8 cellular contexts compared by ENCODE assay signal in the genomic region with DNA sequence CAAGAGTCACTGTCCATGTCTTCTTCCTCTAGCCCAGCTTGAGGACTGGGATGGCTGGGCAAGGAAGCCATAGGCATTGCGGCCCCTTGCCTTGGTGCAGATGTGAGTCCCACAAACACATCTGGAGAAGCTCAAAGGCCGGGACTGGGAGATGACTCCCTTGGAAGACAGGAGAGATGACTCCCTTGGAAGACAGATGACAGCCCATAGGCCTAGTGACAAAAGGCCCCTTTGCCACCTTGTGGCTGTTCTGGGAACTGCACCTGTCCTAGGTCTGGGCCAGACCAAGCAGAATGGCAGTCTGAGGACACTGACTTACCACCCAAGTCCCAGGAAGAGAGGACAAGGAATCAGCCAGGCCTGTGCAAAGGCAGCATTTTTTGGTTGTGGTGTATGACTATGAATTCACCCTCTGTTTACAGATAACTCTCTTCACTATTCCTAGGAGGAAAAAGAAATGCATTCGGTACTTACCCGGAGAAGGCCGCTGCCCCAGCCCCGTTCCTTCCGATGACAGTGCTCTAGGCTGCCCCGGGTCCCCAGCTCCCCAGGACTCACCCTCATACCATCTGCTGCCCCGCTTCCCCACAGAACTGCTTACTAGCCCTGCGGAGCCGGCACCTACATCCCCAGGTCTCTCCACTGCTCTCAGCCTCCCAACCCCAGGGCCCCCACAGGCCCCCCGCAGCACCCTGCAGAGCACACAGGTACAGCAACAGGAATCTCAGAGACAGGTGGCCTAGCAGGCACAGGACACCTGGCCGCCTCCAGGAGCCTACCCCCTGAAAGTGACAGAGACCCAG. TPM values are rescaled to one million over a fixed set of nuclear protein-coding genes. Genes with fewer than 3 reads are reported as not detected.
A peak's percentile ranks its signal among the peaks of the same experiment; 100 is the strongest.
DNase-seq lines count a peak whose midpoint lies in the region; TF ChIP-seq lines count a peak whose summit lies in the region.

No MANE protein-coding gene starts in this region.

- no peaks in the 10 kb centered on the region for H3K9me3 ChIP-seq in GM23248 (ENCODE audit: low read depth)

- peaks cover 6% of the 10 kb centered on the region; the same call in 1 of the 2 replicates for H3K4me1 ChIP-seq in GM23248 (ENCODE audit: insufficient read depth)

- no peak overlapping the region for H2AFZ ChIP-seq in GM23248

- peaks cover 68% of the 10 kb centered on the region for H3K79me2 ChIP-seq in GM23248 (ENCODE audit: insufficient read depth)

- peak overlapping the region; percentile 61 to 89 (median 76) for H3K27ac Mint-ChIP-seq in immature natural killer cell

- peak; percentile 88 for TF ChIP-seq CTCF in VCaP (conservative IDR thresholded peaks at IDR 0.05)
- TF ChIP-seq CTCF in brain microvascular endothelial cell (IDR thresholded peaks at IDR 0.05; ENCODE audit: low read depth, low read length, missing control alignments), result peak; percentile 98

- H3K4me3 Mint-ChIP-seq in immature natural killer cell, result no peak overlapping the region

- no peak overlapping the region for H3K4me2 ChIP-seq in GM23248 (ENCODE audit: unreplicated experiment)

- H3K36me3 ChIP-seq in GM23248 (ENCODE audit: low read depth) (peaks cover 19% of the 10 kb centered on the region), brain microvascular endothelial cell (replicated peaks) (peaks cover 60% of the 10 kb centered on the region)

- peaks cover 26% of the 10 kb centered on the region for H3F3A ChIP-seq in GM23248 (ENCODE audit: insufficient read depth)

- H3K27me3 ChIP-seq in GM23248 (replicated peaks; ENCODE audit: insufficient read depth) (no peaks in the 10 kb centered on the region), brain microvascular endothelial cell (replicated peaks) (no peaks in the 10 kb centered on the region)

- peaks cover 21 to 29% (median 22%) of the 10 kb centered on the region in 3 donors for H3K27me3 Mint-ChIP-seq in immature natural killer cell (ENCODE audit: low read depth in 3 of 3)

- no peaks in the 10 kb centered on the region for H3K9me2 ChIP-seq in GM23248 (ENCODE audit: insufficient read depth)

- in situ Hi-C loops in GM23248 (cut with MboI) (no loop called here), brain microvascular endothelial cell (cut with HindIII; ENCODE audit: low pct_ligation_motif_present, low sequenced_read_pairs) (loop anchor here (25.0 kb wide), 1 partner anchor 109 kb away; no protein-coding TSS in a partner anchor)

- DNase-seq in DMS153 treated with DMSO at 0.1 percent for 48 hours (lab: John Stamatoyannopoulos, UW; ENCODE audit: unreplicated experiment), result peak; percentile 5
- DNase-seq in GM23248, result peak; percentile 75
- peak; percentile 30 for DNase-seq in NCI-H1092 treated with DMSO at 0.1 percent for 48 hours (lab: John Stamatoyannopoulos, UW)
- DNase-seq in brain microvascular endothelial cell, result peak; percentile 54
- DNase-seq in immature natural killer cell, result peak; percentile 74 to 76 (median 74)
- DNase-seq in stimulated activated CD4-positive, alpha-beta T cell treated with anti-CD3 and anti-CD28 coated beads, Interleukin-15, amount 100 ng/mL, for 24 hours, result peak; percentile 88
- no peak for DNase-seq in cortex of kidney (lab: John Stamatoyannopoulos, UW)

- 84 to 90% methylated on average over 11 to 13 of the region's 13 CpGs for WGBS in GM23248 (ENCODE audit: low coverage in 1 of 2, low lambda C conversion rate in 2 of 2, missing lambda C conversion rate in 2 of 2), 2 experiments

- H3K4me3 ChIP-seq in GM23248 (no peak overlapping the region), brain microvascular endothelial cell (ENCODE audit: low read depth, low read length) (no peak overlapping the region)

- H3K4me1 Mint-ChIP-seq in immature natural killer cell, result peaks cover 23 to 52% of the 10 kb centered on the region in 2 donors

- no peaks in the 10 kb centered on the region for H3K9me3 Mint-ChIP-seq in immature natural killer cell

- no peak overlapping the region; the same call in 1 of the 2 replicates for H3K9ac ChIP-seq in GM23248

- peak overlapping the region; percentile 17; the same call in 1 of the 2 replicates for H3K27ac ChIP-seq in GM23248
- no peak overlapping the region for H3K27ac ChIP-seq in VCaP
- H3K27ac ChIP-seq in brain microvascular endothelial cell, result no peak overlapping the region

- H4K20me1 ChIP-seq in GM23248 (ENCODE audit: insufficient read depth), result peaks cover 8% of the 10 kb centered on the region; the same call in 1 of the 2 replicates

- peaks cover 0 to 19% (median 4%) of the 10 kb centered on the region in 3 donors for H3K36me3 Mint-ChIP-seq in immature natural killer cell

RNA-seq across cellular contexts. Expression of a gene that starts 30.8 kb away (rescaled TPM):
- 238 and 245 TPM in 2 replicates for total RNA-seq in GM23248 (2014; rRNA removed; shearing (Covaris generic))
- polyA plus RNA-seq in GM23248 (2016; fragmentation: Nextera tagmentation; extraction: Ambion mirVana) (1,125 and 1,145 TPM in 2 replicates), immature natural killer cell (1,000 to 10,000 TPM in 2 of 3 donors, 100 to 1,000 TPM in 1; 955 to 1,349 (median 1,131) TPM)

RNA-seq across cellular contexts. Expression of a gene that starts 31.5 kb away (rescaled TPM):
- 1.4 and 2.5 TPM in 2 replicates for total RNA-seq in GM23248 (2014; rRNA removed; shearing (Covaris generic))
- polyA plus RNA-seq in GM23248 (2016; fragmentation: Nextera tagmentation; extraction: Ambion mirVana), result 2.4 and 2.7 TPM in 2 replicates
- polyA plus RNA-seq in immature natural killer cell, result 10 to 100 TPM; 14.9 to 50.9 (median 38.2) TPM
